In genomic region chr2:226873051-226873620, GRCh38 we compare ENCODE assay signal across 9 cellular contexts. TPM values are rescaled to one million over a fixed set of nuclear protein-coding genes. Genes with fewer than 3 reads are reported as not detected.
DNase-seq lines count a peak whose midpoint lies in the region; ATAC-seq and TF ChIP-seq lines count a peak whose summit lies in the region.
"Had no signal": no experiment of that assay in that cellular context is flagged by ENCODE, and none has a peak within 500 bp of the region (broad histone marks: within the 10 kb centered on the region; RNA-seq: fewer than 3 reads in every experiment).

No MANE protein-coding gene starts in this region.

- H3K4me1 Mint-ChIP-seq in stimulated activated naive CD8-positive, alpha-beta T cell treated with anti-CD3 and anti-CD28 coated beads, Interleukin-15, Interleukin-2, amounts not matched to agents 100 ng/mL and 50 ng/mL, for 24 hours (ENCODE audit: low read depth): peaks cover 48% of the 10 kb centered on the region
- H3K4me1 Mint-ChIP-seq in Caco-2 (ENCODE audit: low read depth, unreplicated experiment): no peaks in the 10 kb centered on the region

- H3K4me3 Mint-ChIP-seq in stimulated activated naive CD8-positive, alpha-beta T cell treated with anti-CD3 and anti-CD28 coated beads, Interleukin-15, Interleukin-2, amounts not matched to agents 100 ng/mL and 50 ng/mL, for 24 hours: peak overlapping the region; percentile 36
- no peak overlapping the region for H3K4me3 Mint-ChIP-seq in Caco-2 (ENCODE audit: unreplicated experiment)
- H3K4me3 Mint-ChIP-seq: neural crest cell had no signal

- peaks cover 35 to 44% of the 10 kb centered on the region in 2 donors for H3K36me3 Mint-ChIP-seq in activated naive CD4-positive, alpha-beta T cell treated with anti-CD3 and anti-CD28 coated beads, Interleukin-2, amount 50 U/mL, for 72 hours
- H3K36me3 Mint-ChIP-seq in stimulated activated naive CD8-positive, alpha-beta T cell treated with anti-CD3 and anti-CD28 coated beads, Interleukin-15, Interleukin-2, amounts not matched to agents 100 ng/mL and 50 ng/mL, for 24 hours (ENCODE audit: low read depth): peaks cover 78% of the 10 kb centered on the region
- H3K36me3 Mint-ChIP-seq in Caco-2 (ENCODE audit: insufficient read depth, unreplicated experiment): no peaks in the 10 kb centered on the region

- POLR2A ChIA-PET in Caco-2 (lab: Charles Lee): no interaction called here

- peak overlapping the region; percentile 85 to 88 for H3K27ac Mint-ChIP-seq in activated naive CD4-positive, alpha-beta T cell treated with anti-CD3 and anti-CD28 coated beads, Interleukin-2, amount 50 U/mL, for 72 hours
- peak overlapping the region; percentile 92 for H3K27ac Mint-ChIP-seq in stimulated activated naive CD8-positive, alpha-beta T cell treated with anti-CD3 and anti-CD28 coated beads, Interleukin-15, Interleukin-2, amounts not matched to agents 100 ng/mL and 50 ng/mL, for 24 hours
- H3K27ac Mint-ChIP-seq in Caco-2 (ENCODE audit: unreplicated experiment): no peak overlapping the region

- no peak for TF ChIP-seq CTCF in Caco-2 (IDR thresholded peaks at IDR 0.05; ENCODE audit: insufficient read depth in 1 of 2, low read depth in 1 of 2, low read length in 1 of 2, severe bottlenecking in 1 of 2, unreplicated experiment in 1 of 2)

- BruUV-seq in Caco-2 (replicated peaks; lab: Mats Ljungman, UMichigan): no TSS peak

- no peaks in the 10 kb centered on the region for H3K27me3 Mint-ChIP-seq in stimulated activated naive CD8-positive, alpha-beta T cell treated with anti-CD3 and anti-CD28 coated beads, Interleukin-15, Interleukin-2, amounts not matched to agents 100 ng/mL and 50 ng/mL, for 24 hours
- H3K27me3 Mint-ChIP-seq in Caco-2 (ENCODE audit: insufficient read depth, unreplicated experiment): no peaks in the 10 kb centered on the region

- peak; percentile 53 to 60 for ATAC-seq in activated naive CD4-positive, alpha-beta T cell treated with anti-CD3 and anti-CD28 coated beads, Interleukin-2, amount 50 U/mL, for 72 hours
- ATAC-seq in HG03060 (IDR thresholded peaks at IDR 0.05; ENCODE audit: low read depth, unreplicated experiment): peak; percentile 43

- intact Hi-C loops in Caco-2 (cut with micrococcal nuclease; ENCODE audit: unreplicated experiment): no loop called here

- H3K27me3 ChIP-seq in Caco-2 (replicated peaks; ENCODE audit: control insufficient read depth, insufficient read depth, low read length): no peaks in the 10 kb centered on the region

- no peak for DNase-seq in activated naive CD4-positive, alpha-beta T cell treated with anti-CD3 and anti-CD28 coated beads, Interleukin-2, amount 50 U/mL, for 72 hours (ENCODE audit: low spot score in 2 of 2)
- DNase-seq in activated naive CD4-positive, alpha-beta T cell treated with anti-CD3 and anti-CD28 coated beads, Interleukin-2, amount 50 U/mL, for 16 hours: no peak
- peak; percentile 11 for DNase-seq in T1000 (lab: John Stamatoyannopoulos, UW)
- DNase-seq in effector CD4-positive, alpha-beta T cell: no peak
- DNase-seq in Caco-2: no peak
- DNase-seq in NCI-H2227 (lab: John Stamatoyannopoulos, UW; ENCODE audit: unreplicated experiment): no peak

- no peak overlapping the region for H3K4me3 ChIP-seq in Caco-2 (ENCODE audit: low read depth, low read length)

- CTCF ChIA-PET in Caco-2 (lab: Charles Lee): no interaction called here

- H3K4me1 ChIP-seq in Caco-2: no peaks in the 10 kb centered on the region

- peaks cover 0 to 10% of the 10 kb centered on the region in 2 donors for H3K9me3 Mint-ChIP-seq in activated naive CD4-positive, alpha-beta T cell treated with anti-CD3 and anti-CD28 coated beads, Interleukin-2, amount 50 U/mL, for 72 hours
- peaks cover 5% of the 10 kb centered on the region for H3K9me3 Mint-ChIP-seq in stimulated activated naive CD8-positive, alpha-beta T cell treated with anti-CD3 and anti-CD28 coated beads, Interleukin-15, Interleukin-2, amounts not matched to agents 100 ng/mL and 50 ng/mL, for 24 hours
- H3K9me3 Mint-ChIP-seq in Caco-2 (ENCODE audit: unreplicated experiment): no peaks in the 10 kb centered on the region

- H3K36me3 ChIP-seq in Caco-2 (ENCODE audit: control insufficient read depth, insufficient read depth, low read length): no peaks in the 10 kb centered on the region

- no peaks in the 10 kb centered on the region for H3K9me3 ChIP-seq in Caco-2

RNA-seq across cellular contexts. Expression of gene RHBDD1, which starts 37.3 kb away (rescaled TPM):
- 10 to 100 TPM; 35.5 to 40.4 TPM for total RNA-seq in activated naive CD4-positive, alpha-beta T cell treated with anti-CD3 and anti-CD28 coated beads, Interleukin-2, amount 50 U/mL, for 72 hours
- 14.3 and 16.5 TPM in 2 replicates for total RNA-seq in Caco-2 (2022)
